In genomic region chr2:152693033-152693432, GRCh38 we compare ENCODE assay signal across 10 cellular contexts. TPM values are rescaled to one million over a fixed set of nuclear protein-coding genes. Genes with fewer than 3 reads are reported as not detected.
DNase-seq lines count a peak whose midpoint lies in the region; ATAC-seq and TF ChIP-seq lines count a peak whose summit lies in the region.
"Had no signal": no experiment of that assay in that cellular context is flagged by ENCODE, and none has a peak within 500 bp of the region (broad histone marks: within the 10 kb centered on the region; RNA-seq: fewer than 3 reads in every experiment).

No MANE protein-coding gene starts in this region.

- peak overlapping the region; percentile 97 for H3K27ac Mint-ChIP-seq in activated T-cell treated with anti-CD3 and anti-CD28 coated beads, Interleukin-2, amount 50 U/mL, for 72 hours

- H3K9me3 Mint-ChIP-seq in activated T-cell treated with anti-CD3 and anti-CD28 coated beads, Interleukin-2, amount 50 U/mL, for 72 hours: no peaks in the 10 kb centered on the region

- no peaks in the 10 kb centered on the region for H3K27me3 Mint-ChIP-seq in activated T-cell treated with anti-CD3 and anti-CD28 coated beads, Interleukin-2, amount 50 U/mL, for 72 hours (ENCODE audit: low read depth)

- no peak overlapping the region for H3K27ac ChIP-seq in thoracic aorta

- TF ChIP-seq CTCF in thoracic aorta (IDR thresholded peaks at IDR 0.05): no peak

- no peaks in the 10 kb centered on the region for H3K27me3 ChIP-seq in thoracic aorta (replicated peaks; ENCODE audit: insufficient read depth)

- peak in 1 of 2 donors; percentile 9 for DNase-seq in activated T-cell treated with anti-CD3 and anti-CD28 coated beads, Interleukin-2, amount 50 U/mL, for 72 hours
- no peak for DNase-seq in activated T-cell treated with anti-CD3 and anti-CD28 coated beads, Interleukin-2, amount 50 U/mL, for 48 hours
- DNase-seq in thoracic aorta (ENCODE audit: low spot score) (no peak), NCI-H146 (lab: John Stamatoyannopoulos, UW) (no peak), NCI-H146 treated with DMSO at 0.1 percent for 48 hours (lab: John Stamatoyannopoulos, UW; ENCODE audit: unreplicated experiment) (no peak), EL (no peak)
- DNase-seq: Karpas-422 had no signal

- ATAC-seq in activated T-cell treated with anti-CD3 and anti-CD28 coated beads, Interleukin-2, amount 50 U/mL, for 72 hours (replicated peaks in 1 of 2): peak; percentile 74 to 83
- ATAC-seq in GM21723 (IDR thresholded peaks at IDR 0.05; ENCODE audit: unreplicated experiment) (peak; percentile 85), HG03342 (IDR thresholded peaks at IDR 0.05; ENCODE audit: unreplicated experiment) (peak; percentile 91), thoracic aorta (ENCODE audit: insufficient number of reproducible peaks, low FRiP score, low read depth) (peak; percentile 11)
- ATAC-seq: left lobe of liver had no signal

- peaks cover 36% of the 10 kb centered on the region for H3K4me1 Mint-ChIP-seq in activated T-cell treated with anti-CD3 and anti-CD28 coated beads, Interleukin-2, amount 50 U/mL, for 72 hours (ENCODE audit: low read depth)

- peak overlapping the region in 1 of 2 donors; percentile 86 for H3K4me3 Mint-ChIP-seq in activated T-cell treated with anti-CD3 and anti-CD28 coated beads, Interleukin-2, amount 50 U/mL, for 72 hours

- H3K9me3 ChIP-seq in thoracic aorta: no peaks in the 10 kb centered on the region

- H3K4me3 ChIP-seq in thoracic aorta: no peak overlapping the region

- H3K4me1 ChIP-seq in thoracic aorta (ENCODE audit: control insufficient read depth in 1 of 2, low read depth in 2 of 2): peaks cover 4 to 11% of the 10 kb centered on the region in 2 donors

- H3K36me3 ChIP-seq in thoracic aorta: no peaks in the 10 kb centered on the region

- peaks cover 1 to 8% of the 10 kb centered on the region in 2 donors for H3K36me3 Mint-ChIP-seq in activated T-cell treated with anti-CD3 and anti-CD28 coated beads, Interleukin-2, amount 50 U/mL, for 72 hours (ENCODE audit: insufficient read depth in 2 of 2)

RNA-seq across cellular contexts. Expression of gene PRPF40A, which starts 24.2 kb away (rescaled TPM):
- total RNA-seq in activated T-cell treated with anti-CD3 and anti-CD28 coated beads, Interleukin-2, amount 50 U/mL, for 72 hours: 100 to 1,000 TPM; 122 to 127 TPM
- total RNA-seq in thoracic aorta: 100 to 1,000 TPM in 1 of 2 donors, 10 to 100 TPM in 1; 62.0 to 133 TPM

RNA-seq across cellular contexts. Expression of gene ARL6IP6, which starts 25.4 kb away (rescaled TPM):
- total RNA-seq in activated T-cell treated with anti-CD3 and anti-CD28 coated beads, Interleukin-2, amount 50 U/mL, for 72 hours: 10 to 100 TPM; 30.6 to 41.5 TPM
- 10 to 100 TPM in 1 of 2 donors, 1 to 10 TPM in 1; 7.3 to 13.4 TPM for total RNA-seq in thoracic aorta

Comparison
In these comparisons a context has a peak if more than half of its experiments do, and no peak if none do; other contexts are left out.
1. ATAC-seq: peak in every context shown above with its lines; median percentile 91 in HG03342; 85 in GM21723; 78 in activated T-cell treated with anti-CD3 and anti-CD28 coated beads, Interleukin-2, amount 50 U/mL, for 72 hours; 11 in thoracic aorta.